In the genomic region with DNA sequence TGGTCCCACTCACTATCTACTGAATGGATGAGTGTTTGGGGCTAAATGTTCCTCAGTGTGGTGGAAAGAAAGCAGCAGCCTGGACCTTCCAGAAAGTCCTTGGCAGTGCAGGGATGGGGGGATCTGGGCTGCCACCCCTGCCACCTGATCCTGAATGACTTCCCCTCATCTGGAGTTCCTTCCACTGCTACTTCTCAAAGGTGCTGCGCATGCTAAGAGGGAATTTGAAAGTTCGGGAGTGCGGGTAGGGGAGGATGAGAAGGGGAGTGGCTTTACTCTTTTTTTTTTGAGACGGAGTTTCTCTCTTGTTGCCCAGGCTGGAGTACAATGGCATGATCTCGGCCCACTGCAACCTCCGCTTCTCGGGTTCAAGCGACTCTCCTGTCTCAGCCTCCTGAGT, we compare ENCODE assay signal across 20 cellular contexts. TPM values are rescaled to one million over a fixed set of nuclear protein-coding genes. Genes with fewer than 3 reads are reported as not detected.
DNase-seq lines count a peak whose midpoint lies in the region; ATAC-seq and TF ChIP-seq lines count a peak whose summit lies in the region.
"Had no signal": no experiment of that assay in that cellular context is flagged by ENCODE, and none has a peak within 500 bp of the region (broad histone marks: within the 10 kb centered on the region; RNA-seq: fewer than 3 reads in every experiment).

No MANE protein-coding gene starts in this region.

- H4K20me1 ChIP-seq in mammary epithelial cell (ENCODE audit: insufficient read depth, low read length), result no peaks in the 10 kb centered on the region

- no peak overlapping the region for H3K9ac ChIP-seq in mesendoderm (ENCODE audit: low read length)
- no peak overlapping the region for H3K9ac ChIP-seq in mammary epithelial cell (ENCODE audit: insufficient read depth, low read length)
- H3K9ac ChIP-seq: SK-N-SH had no signal

- ATAC-seq in activated T-helper 17 cell treated with anti-CD3 and anti-CD28 coated beads, Interleukin-2, amount 50 U/mL, for 72 hours (replicated peaks), result no peak
- ATAC-seq: Panc1 had no signal

- H3K36me3 Mint-ChIP-seq in CD4-positive, alpha-beta memory T cell, result no peaks in the 10 kb centered on the region
- H3K36me3 Mint-ChIP-seq in Calu3 (ENCODE audit: insufficient read depth, unreplicated experiment) (no peaks in the 10 kb centered on the region), MCF 10A (ENCODE audit: insufficient read depth, unreplicated experiment) (no peaks in the 10 kb centered on the region)
- H3K36me3 Mint-ChIP-seq in activated T-helper 17 cell treated with anti-CD3 and anti-CD28 coated beads, Interleukin-2, amount 50 U/mL, for 72 hours (ENCODE audit: low read depth), result no peaks in the 10 kb centered on the region

- H3K27me3 ChIP-seq in CD4-positive, alpha-beta memory T cell (ENCODE audit: insufficient read depth, low read length), result peaks cover 13% of the 10 kb centered on the region
- no peaks in the 10 kb centered on the region for H3K27me3 ChIP-seq in mesendoderm (ENCODE audit: insufficient read depth, low read length, poor library complexity)
- H3K27me3 ChIP-seq in mammary epithelial cell (ENCODE audit: insufficient read depth, low read length), result peaks cover 8% of the 10 kb centered on the region

- no CpG with 5 or more reads among the region's 8 CpGs for WGBS in mesendoderm (ENCODE audit: extremely low coverage, insufficient coverage, low lambda C conversion rate)
- WGBS in mammary epithelial cell (ENCODE audit: low coverage, missing lambda C conversion rate), result 97% methylated on average over 5 of the region's 8 CpGs

- no peak overlapping the region for H3K4ac ChIP-seq in mesendoderm (ENCODE audit: low read depth, low read length)

- peak overlapping the region; percentile 10 for H3K56ac ChIP-seq in mesendoderm (ENCODE audit: low read length)

- H2BK5ac ChIP-seq in mesendoderm (ENCODE audit: low read length), result no peak overlapping the region

- H3K36me3 ChIP-seq in CD4-positive, alpha-beta memory T cell (ENCODE audit: insufficient read depth, low read length), result no peaks in the 10 kb centered on the region
- H3K36me3 ChIP-seq in mesendoderm (ENCODE audit: control insufficient read depth, insufficient read depth, low read length) (no peaks in the 10 kb centered on the region), mammary epithelial cell (ENCODE audit: insufficient read depth, low read length) (no peaks in the 10 kb centered on the region)
- H3K36me3 ChIP-seq: BLaER1 treated with 17β-estradiol and CSF1 and Interleukin-3, amounts not matched to agents 10 nM and 100 nM; upper lobe of left lung had no signal

- H3K27ac ChIP-seq in CD4-positive, alpha-beta memory T cell (ENCODE audit: low read depth, low read length), result no peak overlapping the region
- H3K27ac ChIP-seq in mesendoderm (ENCODE audit: low read depth, low read length), result no peak overlapping the region
- no peak overlapping the region for H3K27ac ChIP-seq in mammary epithelial cell (ENCODE audit: insufficient read depth, low read depth, low read length)
- H3K27ac ChIP-seq: BLaER1 treated with 17β-estradiol and CSF1 and Interleukin-3, amounts not matched to agents 10 nM and 100 nM had no signal

- BruUV-seq in Calu3 (replicated peaks; lab: Mats Ljungman, UMichigan) (no TSS peak), mammary epithelial cell (replicated peaks; lab: Mats Ljungman, UMichigan) (no TSS peak), MCF 10A (replicated peaks; lab: Mats Ljungman, UMichigan) (no TSS peak)

- H4K8ac ChIP-seq in mesendoderm (ENCODE audit: low read depth, low read length), result no peak overlapping the region

- TF ChIP-seq CTCF in Calu3 (IDR thresholded peaks at IDR 0.05; ENCODE audit: unreplicated experiment) (no peak), mammary epithelial cell (conservative IDR thresholded peaks at IDR 0.05 in 1 of 2, IDR thresholded peaks at IDR 0.05 in 1 of 2; ENCODE audit: extremely low read depth in 1 of 2, insufficient read depth in 1 of 2, low read depth in 1 of 2, low read length in 2 of 2) (no peak), MCF 10A (IDR thresholded peaks at IDR 0.05; ENCODE audit: unreplicated experiment) (no peak)

- peaks cover 0 to 3% (median 0%) of the 10 kb centered on the region in 8 donors for H3K9me3 Mint-ChIP-seq in CD4-positive, alpha-beta memory T cell
- no peaks in the 10 kb centered on the region for H3K9me3 Mint-ChIP-seq in Calu3 (ENCODE audit: low read depth, unreplicated experiment)
- no peaks in the 10 kb centered on the region for H3K9me3 Mint-ChIP-seq in activated T-helper 17 cell treated with anti-CD3 and anti-CD28 coated beads, Interleukin-2, amount 50 U/mL, for 72 hours
- no peaks in the 10 kb centered on the region for H3K9me3 Mint-ChIP-seq in MCF 10A (ENCODE audit: unreplicated experiment)

- H2BK15ac ChIP-seq in mesendoderm (replicated peaks; ENCODE audit: low read depth), result no peak overlapping the region

- intact Hi-C loops in CD4-positive, alpha-beta memory T cell (cut with micrococcal nuclease), result no loop called here
- intact Hi-C loops in Calu3 (cut with micrococcal nuclease; ENCODE audit: unreplicated experiment) (no loop called here), mammary epithelial cell (cut with micrococcal nuclease) (no loop called here), MCF 10A (cut with micrococcal nuclease) (no loop called here)

- no peak overlapping the region for H3K23ac ChIP-seq in mesendoderm (ENCODE audit: low read length)

- CTCF ChIA-PET in CD4-positive, alpha-beta memory T cell (lab: Charles Lee; ENCODE audit: partially characterized antibody), result no interaction called here
- CTCF ChIA-PET in Calu3 (lab: Charles Lee) (interaction anchor here (1.1 kb wide), 1 partner anchor 47 kb away, joined by 3 read pairs; no protein-coding TSS in a partner anchor), mammary epithelial cell (lab: Charles Lee; ENCODE audit: low non-redundant PET) (no interaction called here), MCF 10A (lab: Yijun Ruan, JAX) (interaction anchor here (0.6 kb wide), 1 partner anchor 18 kb away, joined by 3 read pairs; no protein-coding TSS in a partner anchor)

- peaks cover 10% of the 10 kb centered on the region for H3K4me1 ChIP-seq in CD4-positive, alpha-beta memory T cell (ENCODE audit: insufficient read depth, low read length)
- H3K4me1 ChIP-seq in mesendoderm (ENCODE audit: control insufficient read depth, low read depth, low read length), result no peaks in the 10 kb centered on the region
- peaks cover 11% of the 10 kb centered on the region for H3K4me1 ChIP-seq in mammary epithelial cell (ENCODE audit: insufficient read depth, low read length)

- dilution Hi-C loops in mammary epithelial cell (cut with HindIII; ENCODE audit: low sequenced_read_pairs), result loop anchor here (10.0 kb wide), 1 partner anchor 63 kb away; no protein-coding TSS in a partner anchor

- H3K4me2 ChIP-seq in mesendoderm (ENCODE audit: low read length), result no peak overlapping the region
- no peak overlapping the region for H3K4me2 ChIP-seq in mammary epithelial cell (ENCODE audit: insufficient read depth, low read depth, low read length)

- H2AK5ac ChIP-seq in mesendoderm (ENCODE audit: low read length), result no peak overlapping the region

- H4K5ac ChIP-seq in mesendoderm (ENCODE audit: low read length), result no peak overlapping the region

- peak overlapping the region in 7 of 8 donors; percentile 43 to 78 (median 63) for H3K4me3 Mint-ChIP-seq in CD4-positive, alpha-beta memory T cell
- H3K4me3 Mint-ChIP-seq in Calu3 (ENCODE audit: low read depth, unreplicated experiment) (peak overlapping the region; percentile 58), MCF 10A (ENCODE audit: unreplicated experiment) (no peak overlapping the region)
- peak overlapping the region; percentile 44 for H3K4me3 Mint-ChIP-seq in activated T-helper 17 cell treated with anti-CD3 and anti-CD28 coated beads, Interleukin-2, amount 50 U/mL, for 72 hours

- no peak for DNase-seq in CD4-positive, alpha-beta memory T cell
- DNase-seq in Calu3 (no peak), mesendoderm (no peak), mammary epithelial cell (no peak), MV-4-11 (lab: John Stamatoyannopoulos, UW) (no peak), MCF 10A (ENCODE audit: unreplicated experiment) (no peak), SW480 (ENCODE audit: low spot score) (no peak)
- DNase-seq: DMS79 treated with DMSO at 0.1 percent for 48 hours, KG1, NCI-H1092 had no signal

- H2AFZ ChIP-seq in mammary epithelial cell (ENCODE audit: low read depth, low read length), result no peak overlapping the region

- H3K9me3 ChIP-seq in CD4-positive, alpha-beta memory T cell (ENCODE audit: control insufficient read depth in 1 of 2, low read length in 2 of 2), result no peaks in the 10 kb centered on the region
- no peaks in the 10 kb centered on the region for H3K9me3 ChIP-seq in mammary epithelial cell (replicated peaks; ENCODE audit: insufficient read depth, low read length)
- H3K9me3 ChIP-seq: SK-N-SH, upper lobe of left lung had no signal

- no peak overlapping the region for H3K4me3 ChIP-seq in CD4-positive, alpha-beta memory T cell (ENCODE audit: low read length in 2 of 2)
- H3K4me3 ChIP-seq in mesendoderm (ENCODE audit: low read length) (no peak overlapping the region), mammary epithelial cell (replicated peaks in 1 of 3; ENCODE audit: insufficient read depth in 1 of 3, low read depth in 2 of 3, low read length in 3 of 3) (no peak overlapping the region)

- peaks cover 22 to 28% of the 10 kb centered on the region in 2 donors for H3K27me3 Mint-ChIP-seq in CD4-positive, alpha-beta memory T cell
- H3K27me3 Mint-ChIP-seq in Calu3 (ENCODE audit: unreplicated experiment) (peaks cover 20% of the 10 kb centered on the region), MCF 10A (ENCODE audit: insufficient read depth, unreplicated experiment) (no peaks in the 10 kb centered on the region)
- H3K27me3 Mint-ChIP-seq in activated T-helper 17 cell treated with anti-CD3 and anti-CD28 coated beads, Interleukin-2, amount 50 U/mL, for 72 hours, result peaks cover 19% of the 10 kb centered on the region

- H2BK120ac ChIP-seq in mesendoderm (ENCODE audit: low read depth, low read length), result no peak overlapping the region

- peaks cover 0 to 12% (median 3%) of the 10 kb centered on the region in 4 donors for H3K4me1 Mint-ChIP-seq in CD4-positive, alpha-beta memory T cell
- no peaks in the 10 kb centered on the region for H3K4me1 Mint-ChIP-seq in Calu3 (ENCODE audit: low read depth, unreplicated experiment)
- H3K4me1 Mint-ChIP-seq in activated T-helper 17 cell treated with anti-CD3 and anti-CD28 coated beads, Interleukin-2, amount 50 U/mL, for 72 hours, result no peaks in the 10 kb centered on the region
- no peaks in the 10 kb centered on the region for H3K4me1 Mint-ChIP-seq in MCF 10A (ENCODE audit: insufficient read depth, unreplicated experiment)

- no peaks in the 10 kb centered on the region for H3K79me1 ChIP-seq in mesendoderm (ENCODE audit: low read length)

- in situ Hi-C loops in mammary epithelial cell (cut with MboI; ENCODE audit: low sequenced_read_pairs in 2 of 2), result no loop called here

- H3K18ac ChIP-seq in mesendoderm (ENCODE audit: low read length), result no peak overlapping the region

- POLR2A ChIA-PET in CD4-positive, alpha-beta memory T cell (lab: Charles Lee; ENCODE audit: partially characterized antibody), result no interaction called here
- POLR2A ChIA-PET in MCF 10A (lab: Yijun Ruan, JAX), result interaction anchor here (0.6 kb wide), 1 partner anchor 40 kb away, joined by 3 read pairs; no protein-coding TSS in a partner anchor

- no peaks in the 10 kb centered on the region for H3K79me2 ChIP-seq in mesendoderm (ENCODE audit: control insufficient read depth, insufficient read depth, low read length)
- H3K79me2 ChIP-seq in mammary epithelial cell (ENCODE audit: insufficient read depth, low read length), result no peaks in the 10 kb centered on the region

- H3K27ac Mint-ChIP-seq in CD4-positive, alpha-beta memory T cell, result no peak overlapping the region
- H3K27ac Mint-ChIP-seq in Calu3 (ENCODE audit: unreplicated experiment) (no peak overlapping the region), MCF 10A (ENCODE audit: low read depth, unreplicated experiment) (no peak overlapping the region)
- H3K27ac Mint-ChIP-seq in activated T-helper 17 cell treated with anti-CD3 and anti-CD28 coated beads, Interleukin-2, amount 50 U/mL, for 72 hours, result no peak overlapping the region

RNA-seq across cellular contexts. Expression of a gene that starts 1.4 kb away (rescaled TPM):
- total RNA-seq in CD4-positive, alpha-beta memory T cell, result not detected
- polyA plus RNA-seq in CD4-positive, alpha-beta memory T cell, result not detected
- total RNA-seq in Calu3 (2022), result 1.3 and 1.5 TPM in 2 replicates
- total RNA-seq in activated T-helper 17 cell treated with anti-CD3 and anti-CD28 coated beads, Interleukin-2, amount 50 U/mL, for 72 hours, result not detected
- polyA plus RNA-seq in mesendoderm (2013, experiment 1 of 2), result 5.4 TPM
- polyA plus RNA-seq in mesendoderm (2013, experiment 2 of 2), result 5.8 TPM
- 1 to 10 TPM in 1 of 2 donors, under 1 TPM in 1; 0.89 to 1.0 TPM for total RNA-seq in mammary epithelial cell
- 0.29 TPM for polyA plus RNA-seq in mammary epithelial cell
- polyA minus RNA-seq in mammary epithelial cell, result not detected
- total RNA-seq in MCF 10A (2022), result 0.19 TPM in 1 of 2 replicates, not detected in the other
- total RNA-seq: fibroblast of lung, skeletal muscle tissue had no signal
- polyA plus RNA-seq: fibroblast of lung had no signal

RNA-seq across cellular contexts. Expression of a gene that starts 41.4 kb away (rescaled TPM):
- not detected for total RNA-seq in CD4-positive, alpha-beta memory T cell
- polyA plus RNA-seq in CD4-positive, alpha-beta memory T cell, result not detected
- total RNA-seq in Calu3 (2022), result not detected in 2 replicates
- not detected for total RNA-seq in activated T-helper 17 cell treated with anti-CD3 and anti-CD28 coated beads, Interleukin-2, amount 50 U/mL, for 72 hours
- 0.03 TPM for polyA plus RNA-seq in mesendoderm (2013, experiment 1 of 2)
- polyA plus RNA-seq in mesendoderm (2013, experiment 2 of 2), result 0.06 TPM
- not detected for total RNA-seq in mammary epithelial cell
- polyA plus RNA-seq in mammary epithelial cell, result not detected
- not detected for polyA minus RNA-seq in mammary epithelial cell
- not detected in 2 replicates for total RNA-seq in MCF 10A (2022)
- total RNA-seq: activated CD8-positive, alpha-beta memory T cell treated with anti-CD3 and anti-CD28 coated beads for 36 hours; fibroblast of lung; left colon; mucosa of gallbladder; upper lobe of left lung had no signal
- polyA plus RNA-seq: fibroblast of lung, SK-N-SH had no signal

Comparison
In these comparisons a context has a peak if more than half of its experiments do, and no peak if none do; other contexts are left out.
1. CTCF ChIA-PET loops: an anchor here in Calu3 (1.1 kb wide) and MCF 10A (0.6 kb wide); none called in CD4-positive, alpha-beta memory T cell and mammary epithelial cell.